ENCODE assay signal across 13 cellular contexts in genomic region chr9:70049672-70050271, GRCh38. TPM values are rescaled to one million over a fixed set of nuclear protein-coding genes. Genes with fewer than 3 reads are reported as not detected.
DNase-seq lines count a peak whose midpoint lies in the region; ATAC-seq, FAIRE-seq and TF ChIP-seq lines count a peak whose summit lies in the region.
"Had no signal": no experiment of that assay in that cellular context is flagged by ENCODE, and none has a peak within 500 bp of the region (broad histone marks: within the 10 kb centered on the region; RNA-seq: fewer than 3 reads in every experiment).

No MANE protein-coding gene starts in this region.

- peak; percentile 65 for ATAC-seq in left lung
- ATAC-seq: GM12878 had no signal

- TF ChIP-seq POLR2A in stomach (IDR thresholded peaks at IDR 0.05): no peak

- H3K27ac ChIP-seq in left lung: peak overlapping the region in 1 of 2 donors; percentile 37
- peak overlapping the region; percentile 43 to 88 (median 72) for H3K27ac ChIP-seq in stomach
- H3K27ac ChIP-seq: cardiac muscle cell had no signal

- no peaks in the 10 kb centered on the region for H3K36me3 ChIP-seq in left lung
- H3K36me3 ChIP-seq in stomach: no peaks in the 10 kb centered on the region
- H3K36me3 ChIP-seq: cardiac muscle cell had no signal

- TF ChIP-seq EP300 in stomach (IDR thresholded peaks at IDR 0.05): peak; percentile 11

- 54 to 78% (median 72%) methylated on average over 6 of the region's 6 CpGs for WGBS in stomach, 5 donors

- DNase-seq in HTR-8/SVneo (ENCODE audit: insufficient read length, low spot score) (no peak), dedifferentiated amniotic fluid mesenchymal stem cell (ENCODE audit: extremely low spot score) (peak; percentile 51), left lung (peak in 1 of 2 donors; percentile 69), stomach (peak; percentile 35), NCI-H1417 treated with DMSO at 0.1 percent for 48 hours (lab: John Stamatoyannopoulos, UW) (no peak), NCI-H526 treated with DMSO at 0.1 percent for 48 hours (lab: John Stamatoyannopoulos, UW) (no peak), activated gamma-delta T cell treated with Interleukin-2 at 50 U/mL for 16 hours (no peak), DMS53 treated with DMSO at 0.1 percent for 48 hours (lab: John Stamatoyannopoulos, UW; ENCODE audit: unreplicated experiment) (no peak)
- DNase-seq: activated CD8-positive, alpha-beta memory T cell treated with anti-CD3 and anti-CD28 coated beads, Interleukin-2, amount 50 U/mL, for 48 hours; CD4-positive, alpha-beta memory T cell; T-helper 9 cell had no signal

- peak; percentile 4 for FAIRE-seq in HTR-8/SVneo (lab: Jason Lieb, UNC)

- H3K4me3 ChIP-seq in left lung (no peak overlapping the region), stomach (no peak overlapping the region)
- H3K4me3 ChIP-seq: cardiac muscle cell, GM12878 had no signal

- TF ChIP-seq CTCF in left lung (IDR thresholded peaks at IDR 0.05) (no peak), stomach (IDR thresholded peaks at IDR 0.05) (no peak)

- H3K27me3 ChIP-seq in left lung (peaks cover 0 to 12% of the 10 kb centered on the region in 2 donors), stomach (no peaks in the 10 kb centered on the region)

- intact Hi-C loops in left lung (cut with DNase I) (no loop called here), stomach (cut with DNase I; ENCODE audit: low total_unique reads) (no loop called here)

- H3K4me1 ChIP-seq in left lung: peaks cover 16 to 17% of the 10 kb centered on the region in 2 donors
- H3K4me1 ChIP-seq in stomach: peaks cover 14 to 94% (median 44%) of the 10 kb centered on the region in 4 donors

- H3K9me3 ChIP-seq in left lung: no peaks in the 10 kb centered on the region
- no peaks in the 10 kb centered on the region for H3K9me3 ChIP-seq in stomach

RNA-seq across cellular contexts. Expression of gene MAMDC2, which starts 6.1 kb away (rescaled TPM):
- total RNA-seq in left lung (10 to 100 TPM; 19.4 to 23.6 TPM), stomach (10 to 100 TPM in 4 of 5 donors, 1 to 10 TPM in 1; 7.2 to 91.4 (median 42.4) TPM)
- 10 to 100 TPM in 2 of 3 donors, 1 to 10 TPM in 1; 7.0 to 16.2 (median 12.0) TPM for polyA plus RNA-seq in stomach
- total RNA-seq: CD4-positive, alpha-beta memory T cell; GM12878 had no signal
- polyA plus RNA-seq: CD4-positive, alpha-beta memory T cell had no signal

Comparison
In these comparisons a context has a peak if more than half of its experiments do, and no peak if none do; other contexts are left out.
1. DNase-seq: peak in dedifferentiated amniotic fluid mesenchymal stem cell (single experiment) and stomach (single experiment); none in HTR-8/SVneo (single experiment), NCI-H1417 treated with DMSO at 0.1 percent for 48 hours (single experiment), NCI-H526 treated with DMSO at 0.1 percent for 48 hours (single experiment), activated gamma-delta T cell treated with Interleukin-2 at 50 U/mL for 16 hours (single experiment) and DMS53 treated with DMSO at 0.1 percent for 48 hours (single experiment).